ENCODE assay signal across 29 cellular contexts in genomic region chr15:96867992-96868391, GRCh38.
"Had no signal": no experiment of that assay in that cellular context is flagged by ENCODE, and none has a peak within 500 bp of the region (broad histone marks: within the 10 kb centered on the region; RNA-seq: fewer than 3 reads in every experiment).

No MANE protein-coding gene starts in this region.

- H3K4me3 ChIP-seq: adrenal gland, body of pancreas, colonic mucosa had no signal

- H3K4me1 ChIP-seq: adrenal gland, body of pancreas, colonic mucosa had no signal

- H3K9me3 ChIP-seq: adrenal gland, body of pancreas, colonic mucosa had no signal

- H3K36me3 ChIP-seq: adrenal gland, colonic mucosa, WERI-Rb-1 had no signal

- H3K36me3 Mint-ChIP-seq: activated naive CD4-positive, alpha-beta T cell treated with anti-CD3 and anti-CD28 coated beads, Interleukin-2, amount 50 U/mL, for 24 hours; activated naive CD8-positive, alpha-beta T cell treated with anti-CD3 and anti-CD28 coated beads for 36 hours had no signal

- H3K27ac Mint-ChIP-seq: activated CD4-positive, alpha-beta T cell treated with anti-CD3 and anti-CD28 coated beads, Interleukin-2, amount 10 ng/mL, durations not matched to agents 7 days and 5 days; activated CD8-positive, alpha-beta T cell treated with anti-CD3 and anti-CD28 coated beads for 36 hours; activated naive CD4-positive, alpha-beta T cell treated with anti-CD3 and anti-CD28 coated beads for 36 hours; activated naive CD4-positive, alpha-beta T cell treated with anti-CD3 and anti-CD28 coated beads, Interleukin-2, amount 50 U/mL, for 24 hours; activated naive CD8-positive, alpha-beta T cell treated with anti-CD3 and anti-CD28 coated beads for 36 hours; activated naive CD8-positive, alpha-beta T cell treated with anti-CD3 and anti-CD28 coated beads, Interleukin-2, amount 50 U/mL, for 24 hours; activated T-helper 17 cell treated with anti-CD3 and anti-CD28 coated beads, Interleukin-2, amount 50 U/mL, for 72 hours; T-helper 17 cell; T-helper 2 cell treated with Interferon-gamma antibody and Interleukin-4, amounts not matched to agents 5 μg/mL and 100 μg/mL, for 36 hours had no signal

- H3K27me3 Mint-ChIP-seq: activated CD4-positive, alpha-beta T cell treated with anti-CD3 and anti-CD28 coated beads, Interleukin-2, amount 10 ng/mL, durations not matched to agents 7 days and 5 days; activated T-helper 17 cell treated with anti-CD3 and anti-CD28 coated beads, Interleukin-2, amount 50 U/mL, for 72 hours; T-helper 17 cell had no signal

- H3K27ac ChIP-seq: adrenal gland, body of pancreas, colonic mucosa, WERI-Rb-1 had no signal

- DNase-seq: activated CD4-positive, alpha-beta T cell treated with anti-CD3 and anti-CD28 coated beads for 1 hour; activated CD4-positive, alpha-beta T cell treated with anti-CD3 and anti-CD28 coated beads for 4 hours; activated CD4-positive, alpha-beta T cell treated with anti-CD3 and anti-CD28 coated beads, Interleukin-2, amount 10 ng/mL, durations not matched to agents 7 days and 5 days; activated CD4-positive, alpha-beta T cell treated with anti-CD3 and anti-CD28 coated beads, Interleukin-2, amount 50 U/mL, for 48 hours; activated CD4-positive, CD25-positive, alpha-beta regulatory T cell; activated CD8-positive, alpha-beta memory T cell treated with anti-CD3 and anti-CD28 coated beads for 24 hours; activated CD8-positive, alpha-beta T cell treated with anti-CD3 and anti-CD28 coated beads for 36 hours; activated effector memory CD4-positive, alpha-beta T cell treated with anti-CD3 and anti-CD28 coated beads, Interleukin-2, amount 50 U/mL, for 16 hours; activated naive CD4-positive, alpha-beta T cell treated with anti-CD3 and anti-CD28 coated beads for 36 hours; activated naive CD8-positive, alpha-beta T cell treated with anti-CD3 and anti-CD28 coated beads for 36 hours; activated naive CD8-positive, alpha-beta T cell treated with anti-CD3 and anti-CD28 coated beads, Interleukin-2, amount 50 U/mL, for 24 hours; activated T-cell treated with anti-CD3 and anti-CD28 coated beads, Interleukin-2, amount 50 U/mL, for 4 hours; adrenal gland; amygdala; aorta; body of pancreas; caudate nucleus; colonic mucosa; effector CD8-positive, alpha-beta T cell; foreskin fibroblast; head of caudate nucleus; T-helper 1 cell; T-helper 17 cell; T1000; WERI-Rb-1 had no signal

- H3K27me3 ChIP-seq: adrenal gland, body of pancreas, colonic mucosa had no signal

- H3K9me3 Mint-ChIP-seq: activated naive CD4-positive, alpha-beta T cell treated with anti-CD3 and anti-CD28 coated beads for 36 hours had no signal

- H3K4me3 Mint-ChIP-seq: activated CD4-positive, alpha-beta T cell treated with anti-CD3 and anti-CD28 coated beads, Interleukin-2, amount 10 ng/mL, durations not matched to agents 7 days and 5 days; activated CD8-positive, alpha-beta T cell treated with anti-CD3 and anti-CD28 coated beads for 36 hours; activated naive CD4-positive, alpha-beta T cell treated with anti-CD3 and anti-CD28 coated beads for 36 hours; activated naive CD4-positive, alpha-beta T cell treated with anti-CD3 and anti-CD28 coated beads, Interleukin-2, amount 50 U/mL, for 24 hours; activated naive CD8-positive, alpha-beta T cell treated with anti-CD3 and anti-CD28 coated beads for 36 hours; activated naive CD8-positive, alpha-beta T cell treated with anti-CD3 and anti-CD28 coated beads, Interleukin-2, amount 50 U/mL, for 24 hours; activated T-cell treated with anti-CD3 and anti-CD28 coated beads, Interleukin-2, amount 50 U/mL, for 4 hours; activated T-helper 17 cell treated with anti-CD3 and anti-CD28 coated beads, Interleukin-2, amount 50 U/mL, for 72 hours; T-helper 17 cell; T-helper 2 cell treated with Interferon-gamma antibody and Interleukin-4, amounts not matched to agents 5 μg/mL and 100 μg/mL, for 36 hours had no signal

- ATAC-seq: activated CD8-positive, alpha-beta T cell treated with anti-CD3 and anti-CD28 coated beads for 36 hours; activated naive CD8-positive, alpha-beta T cell treated with anti-CD3 and anti-CD28 coated beads, Interleukin-2, amount 50 U/mL, for 24 hours; activated T-cell treated with anti-CD3 and anti-CD28 coated beads, Interleukin-2, amount 50 U/mL, for 4 hours; activated T-helper 17 cell treated with anti-CD3 and anti-CD28 coated beads, Interleukin-2, amount 50 U/mL, for 72 hours; body of pancreas; esophagus mucosa; T-helper 17 cell had no signal

- H3K4me1 Mint-ChIP-seq: activated CD4-positive, alpha-beta T cell treated with anti-CD3 and anti-CD28 coated beads, Interleukin-2, amount 10 ng/mL, durations not matched to agents 7 days and 5 days; activated naive CD4-positive, alpha-beta T cell treated with anti-CD3 and anti-CD28 coated beads, Interleukin-2, amount 50 U/mL, for 24 hours; activated naive CD8-positive, alpha-beta T cell treated with anti-CD3 and anti-CD28 coated beads for 36 hours; activated naive CD8-positive, alpha-beta T cell treated with anti-CD3 and anti-CD28 coated beads, Interleukin-2, amount 50 U/mL, for 24 hours; activated T-helper 17 cell treated with anti-CD3 and anti-CD28 coated beads, Interleukin-2, amount 50 U/mL, for 72 hours; T-helper 17 cell had no signal
